28 cellular contexts compared by ENCODE assay signal in the genomic region with DNA sequence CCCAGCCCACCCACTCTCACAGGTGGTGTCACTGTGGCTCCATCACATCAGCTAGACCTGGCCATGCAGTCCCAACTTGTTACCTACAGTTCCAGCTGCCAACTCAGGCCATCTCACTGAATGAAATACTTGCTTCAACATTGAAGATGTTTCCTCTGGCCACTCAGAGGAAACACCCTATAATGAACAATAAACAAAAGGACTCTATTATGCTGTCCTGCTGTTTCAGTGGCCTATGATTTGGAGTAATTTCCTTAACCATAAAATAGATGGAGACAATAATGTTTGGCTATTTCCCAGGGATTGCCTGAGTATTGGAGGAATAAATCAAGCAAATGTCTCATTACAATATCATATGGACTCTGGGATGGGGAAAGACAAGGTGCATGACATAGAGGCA.
DNase-seq lines count a peak whose midpoint lies in the region; ATAC-seq and TF ChIP-seq lines count a peak whose summit lies in the region.
"Had no signal": no experiment of that assay in that cellular context is flagged by ENCODE, and none has a peak within 500 bp of the region (broad histone marks: within the 10 kb centered on the region; RNA-seq: fewer than 3 reads in every experiment).

No MANE protein-coding gene starts in this region.

- peaks cover 3% of the 10 kb centered on the region; the same call in 1 of the 2 replicates for H3K27me3 Mint-ChIP-seq in H9 (ENCODE audit: low read depth)
- no peaks in the 10 kb centered on the region for H3K27me3 Mint-ChIP-seq in stimulated activated memory B cell treated with anti-CD40 and anti-IgM and Interleukin-4, amounts not matched to agents 10 μg/mL and 1 μg/mL and 100 μg/mL, for 72 hours
- H3K27me3 Mint-ChIP-seq: activated CD4-positive, alpha-beta T cell treated with anti-CD3 and anti-CD28 coated beads, Interleukin-2, amount 10 ng/mL, durations not matched to agents 7 days and 5 days; activated CD8-positive, alpha-beta memory T cell treated with anti-CD3 and anti-CD28 coated beads, Interleukin-2, amount 10 ng/mL, durations not matched to agents 7 days and 5 days; progenitor cell of endocrine pancreas had no signal

- no peak for DNase-seq in H9
- peak; percentile 23 for DNase-seq in germinal center (ENCODE audit: low spot score)
- no peak for DNase-seq in NOMO-1 (lab: John Stamatoyannopoulos, UW; ENCODE audit: unreplicated experiment in 2 of 2)
- no peak for DNase-seq in Right ventricle myocardium inferior (ENCODE audit: missing footprints)
- no peak for DNase-seq in iPS-NIHi7 (ENCODE audit: extremely low spot score)
- DNase-seq: activated CD4-positive, alpha-beta T cell treated with anti-CD3 and anti-CD28 coated beads, Interleukin-2, amount 10 ng/mL, durations not matched to agents 7 days and 5 days; activated CD8-positive, alpha-beta memory T cell treated with anti-CD3 and anti-CD28 coated beads, Interleukin-2, amount 10 ng/mL, durations not matched to agents 7 days and 5 days; activated naive CD4-positive, alpha-beta T cell treated with Interleukin-2 at 50 U/mL for 16 hours; activated T-cell treated with anti-CD3 and anti-CD28 coated beads, Interleukin-2, amount 50 U/mL, for 48 hours; cerebellar nuclear complex; dorsolateral prefrontal cortex; EL; KG1; kidney glomerular epithelial cell; NCI-H82; SHP77; stimulated activated CD4-positive, alpha-beta T cell treated with anti-CD3 and anti-CD28 coated beads, Interleukin-12 subunit alpha, Interleukin-12 subunit beta, amount 100 ng/mL, for 4 hours; stimulated activated CD4-positive, alpha-beta T cell treated with anti-CD3 and anti-CD28 coated beads, Interleukin-4, amount 100 ng/mL, for 24 hours; substantia nigra; WERI-Rb-1 had no signal

- H4K8ac ChIP-seq in H9 (replicated peaks; ENCODE audit: insufficient read length, low read depth, low read length): no peak overlapping the region

- H3K79me1 ChIP-seq in H9 (ENCODE audit: insufficient read depth, low read depth, low read length, poor library complexity, severe bottlenecking): no peaks in the 10 kb centered on the region

- no peaks in the 10 kb centered on the region for H3K27me3 ChIP-seq in H9 (ENCODE audit: insufficient read depth, low read length)
- H3K27me3 ChIP-seq in OCI-LY3 (ENCODE audit: low read depth, low read length): no peaks in the 10 kb centered on the region
- H3K27me3 ChIP-seq: dorsolateral prefrontal cortex, neural progenitor cell had no signal

- peak overlapping the region; percentile 61 to 91 (median 90); a peak in 4 of 7 replicates for H3K27ac Mint-ChIP-seq in H9
- H3K27ac Mint-ChIP-seq in stimulated activated memory B cell treated with anti-CD40 and anti-IgM and Interleukin-4, amounts not matched to agents 10 μg/mL and 1 μg/mL and 100 μg/mL, for 72 hours: peak overlapping the region; percentile 76
- H3K27ac Mint-ChIP-seq: activated CD4-positive, alpha-beta T cell treated with anti-CD3 and anti-CD28 coated beads, Interleukin-2, amount 10 ng/mL, durations not matched to agents 7 days and 5 days; activated CD8-positive, alpha-beta memory T cell treated with anti-CD3 and anti-CD28 coated beads, Interleukin-2, amount 10 ng/mL, durations not matched to agents 7 days and 5 days; neural progenitor cell; progenitor cell of endocrine pancreas; stimulated activated effector memory CD8-positive, alpha-beta T cell treated with anti-CD3 and anti-CD28 coated beads, Interleukin-12 subunit alpha, Interleukin-12 subunit beta, amount 100 ng/mL, for 72 hours had no signal

- H3K27ac ChIP-seq in H9 (ENCODE audit: insufficient read length, low read depth, low read length) (peak overlapping the region; percentile 94), OCI-LY3 (ENCODE audit: low read length) (peak overlapping the region; percentile 95)
- H3K27ac ChIP-seq: dorsolateral prefrontal cortex, neural progenitor cell, WERI-Rb-1 had no signal

- no peak overlapping the region for H2BK5ac ChIP-seq in H9 (ENCODE audit: insufficient read length, low read length)

- H3K23ac ChIP-seq in H9 (ENCODE audit: insufficient read length, low read depth, low read length): no peak overlapping the region

- no peak overlapping the region for H2BK20ac ChIP-seq in H9 (ENCODE audit: low read depth, low read length, poor library complexity, severe bottlenecking)

- H4K20me1 ChIP-seq in H9 (ENCODE audit: control insufficient read depth, insufficient read depth, insufficient read length) (no peaks in the 10 kb centered on the region), OCI-LY3 (ENCODE audit: insufficient read depth, low read length) (no peaks in the 10 kb centered on the region)

- no peak overlapping the region for H3K4ac ChIP-seq in H9 (ENCODE audit: low read depth, low read length)

- peak overlapping the region; percentile 1; the same call in 1 of the 2 replicates for H3K4me3 ChIP-seq in OCI-LY3 (ENCODE audit: low read length)
- H3K4me3 ChIP-seq: dorsolateral prefrontal cortex, lung, neural progenitor cell had no signal

- no peak overlapping the region for H4K91ac ChIP-seq in H9 (ENCODE audit: insufficient read length, low read depth, low read length)

- no peak overlapping the region for H3K18ac ChIP-seq in H9 (ENCODE audit: insufficient read length, low read depth, low read length)

- peak overlapping the region; percentile 88 for H2AK5ac ChIP-seq in H9 (ENCODE audit: insufficient read length, low read length)

- H2AFZ ChIP-seq in H9 (ENCODE audit: low read length) (no peak overlapping the region), OCI-LY3 (ENCODE audit: low read depth, low read length) (no peak overlapping the region)
- H2AFZ ChIP-seq: neural progenitor cell had no signal

- peaks cover 39 to 42% of the 10 kb centered on the region in 2 experiments for H3K4me1 Mint-ChIP-seq in H9
- peaks cover 50% of the 10 kb centered on the region for H3K4me1 Mint-ChIP-seq in stimulated activated memory B cell treated with anti-CD40 and anti-IgM and Interleukin-4, amounts not matched to agents 10 μg/mL and 1 μg/mL and 100 μg/mL, for 72 hours

- H3K36me3 Mint-ChIP-seq in H9 (ENCODE audit: insufficient read depth in 1 of 3, low read depth in 3 of 3): peaks cover 0 to 6% (median 5%) of the 10 kb centered on the region in 3 experiments; a peak in 5 of 7 replicates
- no peaks in the 10 kb centered on the region for H3K36me3 Mint-ChIP-seq in stimulated activated memory B cell treated with anti-CD40 and anti-IgM and Interleukin-4, amounts not matched to agents 10 μg/mL and 1 μg/mL and 100 μg/mL, for 72 hours
- H3K36me3 Mint-ChIP-seq: activated CD8-positive, alpha-beta memory T cell treated with anti-CD3 and anti-CD28 coated beads, Interleukin-2, amount 10 ng/mL, durations not matched to agents 7 days and 5 days; stimulated activated effector memory CD8-positive, alpha-beta T cell treated with anti-CD3 and anti-CD28 coated beads, Interleukin-12 subunit alpha, Interleukin-12 subunit beta, amount 100 ng/mL, for 72 hours had no signal

- no peaks in the 10 kb centered on the region for H3K23me2 ChIP-seq in H9 (ENCODE audit: insufficient read length, low read depth, low read length, poor library complexity, severe bottlenecking)

- H3K4me2 ChIP-seq in H9 (ENCODE audit: insufficient read depth, insufficient read length, low read length): no peak overlapping the region
- peak overlapping the region; percentile 86 for H3K4me2 ChIP-seq in OCI-LY3 (ENCODE audit: low read length)
- H3K4me2 ChIP-seq: neural progenitor cell had no signal

- H3K9me3 ChIP-seq in H9 (ENCODE audit: control insufficient read depth, low read depth, low read length): no peaks in the 10 kb centered on the region
- no peaks in the 10 kb centered on the region for H3K9me3 ChIP-seq in OCI-LY3 (ENCODE audit: insufficient read depth, low read length)

- no peaks in the 10 kb centered on the region for H3K36me3 ChIP-seq in OCI-LY3 (replicated peaks; ENCODE audit: low read depth, low read length)
- H3K36me3 ChIP-seq: neural progenitor cell, WERI-Rb-1 had no signal

- no peak overlapping the region for H2BK15ac ChIP-seq in H9 (ENCODE audit: low read depth, low read length)

- no peak overlapping the region for H3K56ac ChIP-seq in H9 (ENCODE audit: insufficient read length, low read depth, low read length)

- H2BK120ac ChIP-seq in H9 (ENCODE audit: low read depth, low read length, poor library complexity, severe bottlenecking): no peak overlapping the region

- H3K79me2 ChIP-seq in H9 (ENCODE audit: insufficient read depth, low read length): no peaks in the 10 kb centered on the region
- H3K79me2 ChIP-seq in OCI-LY3 (ENCODE audit: low read length): no peaks in the 10 kb centered on the region

- no peak overlapping the region for H3K14ac ChIP-seq in H9 (ENCODE audit: insufficient read depth, low read length)

- no peak overlapping the region for H3T11ph ChIP-seq in H9 (ENCODE audit: low read length)

- TF ChIP-seq CTCF in H9 (conservative IDR thresholded peaks at IDR 0.05): no peak
- no peak for TF ChIP-seq CTCF in OCI-LY3 (IDR thresholded peaks at IDR 0.05; ENCODE audit: low read depth, low read length)

- peaks cover 0 to 3% of the 10 kb centered on the region in 2 experiments; a peak in 2 of 5 replicates for H3K9me3 Mint-ChIP-seq in H9
- no peaks in the 10 kb centered on the region for H3K9me3 Mint-ChIP-seq in stimulated activated memory B cell treated with anti-CD40 and anti-IgM and Interleukin-4, amounts not matched to agents 10 μg/mL and 1 μg/mL and 100 μg/mL, for 72 hours
- H3K9me3 Mint-ChIP-seq: activated CD4-positive, alpha-beta T cell treated with anti-CD3 and anti-CD28 coated beads, Interleukin-2, amount 10 ng/mL, durations not matched to agents 7 days and 5 days; neural progenitor cell; stimulated activated effector memory CD8-positive, alpha-beta T cell treated with anti-CD3 and anti-CD28 coated beads, Interleukin-12 subunit alpha, Interleukin-12 subunit beta, amount 100 ng/mL, for 72 hours had no signal

- no peak overlapping the region for H2BK12ac ChIP-seq in H9 (ENCODE audit: insufficient read length, low read depth, low read length)

- intact Hi-C loops in Right ventricle myocardium inferior (cut with DNase I): no loop called here

- peaks cover 13% of the 10 kb centered on the region for H3K4me1 ChIP-seq in H9 (ENCODE audit: insufficient read depth, low read length)
- peaks cover 49% of the 10 kb centered on the region for H3K4me1 ChIP-seq in OCI-LY3 (ENCODE audit: low read length)
- H3K4me1 ChIP-seq: neural progenitor cell had no signal

- no peak overlapping the region for H3K4me3 Mint-ChIP-seq in H9
- no peak overlapping the region for H3K4me3 Mint-ChIP-seq in stimulated activated memory B cell treated with anti-CD40 and anti-IgM and Interleukin-4, amounts not matched to agents 10 μg/mL and 1 μg/mL and 100 μg/mL, for 72 hours
- H3K4me3 Mint-ChIP-seq: activated CD4-positive, alpha-beta T cell treated with anti-CD3 and anti-CD28 coated beads, Interleukin-2, amount 10 ng/mL, durations not matched to agents 7 days and 5 days; activated CD8-positive, alpha-beta memory T cell treated with anti-CD3 and anti-CD28 coated beads, Interleukin-2, amount 10 ng/mL, durations not matched to agents 7 days and 5 days; neural progenitor cell; stimulated activated effector memory CD8-positive, alpha-beta T cell treated with anti-CD3 and anti-CD28 coated beads, Interleukin-12 subunit alpha, Interleukin-12 subunit beta, amount 100 ng/mL, for 72 hours had no signal

- no peak overlapping the region for H4K5ac ChIP-seq in H9 (ENCODE audit: insufficient read length, low read depth, low read length)

- ATAC-seq in stimulated activated memory B cell treated with anti-CD40 and anti-IgM and Interleukin-4, amounts not matched to agents 10 μg/mL and 1 μg/mL and 100 μg/mL, for 72 hours: no peak
- ATAC-seq in Right ventricle myocardium inferior (no peak), GM21717 (IDR thresholded peaks at IDR 0.05; ENCODE audit: unreplicated experiment) (no peak)
- ATAC-seq: activated CD8-positive, alpha-beta memory T cell treated with anti-CD3 and anti-CD28 coated beads, Interleukin-2, amount 10 ng/mL, durations not matched to agents 7 days and 5 days; sciatic nerve; stimulated activated effector memory CD8-positive, alpha-beta T cell treated with anti-CD3 and anti-CD28 coated beads, Interleukin-12 subunit alpha, Interleukin-12 subunit beta, amount 100 ng/mL, for 72 hours had no signal

- no peak overlapping the region for H3K9ac ChIP-seq in H9 (ENCODE audit: extremely low read depth, insufficient read length, low read length)
- peak overlapping the region; percentile 93; the same call in 1 of the 2 replicates for H3K9ac ChIP-seq in OCI-LY3 (ENCODE audit: low read length)
- H3K9ac ChIP-seq: neural progenitor cell had no signal
